In the genomic region with DNA sequence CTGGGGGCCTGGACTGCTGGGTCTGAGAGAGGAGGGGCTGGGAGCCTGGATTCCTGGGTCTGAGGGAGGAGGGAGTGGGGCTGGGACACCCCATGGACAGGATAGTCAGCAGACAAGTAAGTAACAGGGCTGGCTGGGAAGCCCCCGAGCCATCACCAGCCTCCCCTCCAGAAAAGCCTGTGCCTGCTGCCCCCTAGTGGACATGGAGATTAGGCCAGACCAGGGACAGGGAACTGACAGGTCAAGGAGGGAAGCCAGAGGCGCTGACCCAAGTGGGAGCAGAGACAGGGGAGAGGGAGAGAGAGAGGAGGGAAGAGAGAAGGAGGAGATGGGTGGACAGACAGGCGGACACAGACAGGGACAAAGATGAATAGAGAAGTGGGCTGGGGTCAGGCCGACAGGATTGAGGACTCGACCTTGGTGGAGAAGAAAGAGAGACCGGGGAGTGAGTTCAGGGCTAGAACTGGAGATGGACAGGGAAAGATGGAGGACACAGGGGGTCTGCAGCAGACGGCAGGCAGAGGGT, we compare ENCODE assay signal across 8 cellular contexts. TPM values are rescaled to one million over a fixed set of nuclear protein-coding genes. Genes with fewer than 3 reads are reported as not detected.
DNase-seq lines count a peak whose midpoint lies in the region; ATAC-seq, FAIRE-seq and TF ChIP-seq lines count a peak whose summit lies in the region.

No MANE protein-coding gene starts in this region.

- no peaks in the 10 kb centered on the region for H3K9me3 ChIP-seq in upper lobe of right lung

- no peak overlapping the region for H3K4me3 ChIP-seq in upper lobe of right lung

- no peak overlapping the region for H3K27ac ChIP-seq in upper lobe of right lung

- H3K4me1 ChIP-seq in upper lobe of right lung = peaks cover 2% of the 10 kb centered on the region

- peaks cover 44% of the 10 kb centered on the region for H3K27me3 ChIP-seq in upper lobe of right lung

- DNase-seq in D721Med (ENCODE audit: insufficient read length, low spot score) (no peak), HPDE6-E6E7 (ENCODE audit: extremely low spot score) (peak; percentile 58), RKO (ENCODE audit: low spot score) (peak; percentile 65), activated T-helper 1 cell treated with Interleukin-2 at 50 U/mL for 16 hours (ENCODE audit: low read depth) (peak; percentile 45), fibroblast of the conjunctiva (ENCODE audit: low read depth) (peak; percentile 18), omental fat pad (ENCODE audit: low spot score) (peak; percentile 64), upper lobe of right lung (peak; percentile 84)

- no peak for FAIRE-seq in D721Med (lab: Jason Lieb, UNC)

- TF ChIP-seq CTCF in D721Med (IDR thresholded peaks at IDR 0.05; ENCODE audit: insufficient read depth, missing control alignments) (peak; percentile 85), omental fat pad (IDR thresholded peaks at IDR 0.05) (peak in 1 of 3 donors; percentile 26), upper lobe of right lung (IDR thresholded peaks at IDR 0.05) (peak; percentile 80)

- no peak for ATAC-seq in omental fat pad (ENCODE audit: low FRiP score)
- ATAC-seq in upper lobe of right lung = peak; percentile 80
- no peak for ATAC-seq in GM18870 (IDR thresholded peaks at IDR 0.05; ENCODE audit: unreplicated experiment)

- H3K36me3 ChIP-seq in upper lobe of right lung = no peaks in the 10 kb centered on the region

- intact Hi-C loops in upper lobe of right lung (cut with DNase I) = loop anchor here (10.0 kb wide), 1 partner anchor 70 kb away; a partner anchor contains a TSS

RNA-seq across cellular contexts. Expression of a gene that starts 6.7 kb away (rescaled TPM):
- total RNA-seq in omental fat pad (under 1 TPM in 1 of 4 donors, not detected in 3; 0.25 TPM), upper lobe of right lung (0.43 TPM)

RNA-seq across cellular contexts. Expression of a gene that starts 24.2 kb away (rescaled TPM):
- total RNA-seq in omental fat pad (100 to 1,000 TPM; 132 to 192 (median 167) TPM), upper lobe of right lung (134 TPM)

RNA-seq across cellular contexts. Expression of a gene that starts 51.9 kb away (rescaled TPM):
- total RNA-seq in omental fat pad (100 to 1,000 TPM in 1 of 4 donors, 10 to 100 TPM in 3; 53.1 to 129 (median 72.0) TPM), upper lobe of right lung (197 TPM)

RNA-seq across cellular contexts. Expression of a gene that starts 57.8 kb away (rescaled TPM):
- total RNA-seq in omental fat pad = 1 to 10 TPM in 1 of 4 donors, under 1 TPM in 1, not detected in 2; 0.72 to 1.8 TPM
- total RNA-seq in upper lobe of right lung = 1.4 TPM

RNA-seq across cellular contexts. Expression of a gene that starts 59.1 kb away (rescaled TPM):
- total RNA-seq in omental fat pad (under 1 TPM in 2 of 4 donors, not detected in 2; 0.13 to 0.28 TPM), upper lobe of right lung (not detected)
